38 cellular contexts compared by ENCODE assay signal in genomic region chrX:53883196-53883595, GRCh38.
"Had no signal": no experiment of that assay in that cellular context is flagged by ENCODE, and none has a peak within 500 bp of the region (broad histone marks: within the 10 kb centered on the region; RNA-seq: fewer than 3 reads in every experiment).

No MANE protein-coding gene starts in this region.

- DNase-seq: activated effector memory CD4-positive, alpha-beta T cell treated with anti-CD3 and anti-CD28 coated beads, Interleukin-2, amount 50 U/mL, for 16 hours; activated effector memory CD4-positive, alpha-beta T cell treated with Interleukin-2 at 50 U/mL for 16 hours; activated gamma-delta T cell; activated gamma-delta T cell treated with Interleukin-2 at 50 U/mL for 16 hours; activated naive CD4-positive, alpha-beta T cell; activated naive CD4-positive, alpha-beta T cell treated with anti-CD3 and anti-CD28 coated beads for 36 hours; activated naive CD4-positive, alpha-beta T cell treated with anti-CD3 and anti-CD28 coated beads, Interleukin-2, amount 10 ng/mL, durations not matched to agents 7 days and 5 days; activated naive CD4-positive, alpha-beta T cell treated with anti-CD3 and anti-CD28 coated beads, Interleukin-2, amount 50 U/mL, for 16 hours; activated naive CD4-positive, alpha-beta T cell treated with Interleukin-2 at 50 U/mL for 16 hours; activated naive CD8-positive, alpha-beta T cell treated with anti-CD3 and anti-CD28 coated beads for 36 hours; activated naive CD8-positive, alpha-beta T cell treated with anti-CD3 and anti-CD28 coated beads, Interleukin-2, amount 10 ng/mL, durations not matched to agents 7 days and 5 days; activated naive CD8-positive, alpha-beta T cell treated with anti-CD3 and anti-CD28 coated beads, Interleukin-2, amount 50 U/mL, for 24 hours; activated T-cell treated with anti-CD3 and anti-CD28 coated beads, Interleukin-2, amount 50 U/mL, for 1 hour; activated T-cell treated with anti-CD3 and anti-CD28 coated beads, Interleukin-2, amount 50 U/mL, for 24 hours; activated T-cell treated with anti-CD3 and anti-CD28 coated beads, Interleukin-2, amount 50 U/mL, for 4 hours; activated T-cell treated with anti-CD3 and anti-CD28 coated beads, Interleukin-2, amount 50 U/mL, for 48 hours; activated T-cell treated with anti-CD3 and anti-CD28 coated beads, Interleukin-2, amount 50 U/mL, for 72 hours; adrenal gland; amygdala; anterior cingulate cortex; aorta; brain microvascular endothelial cell; caudate nucleus; central memory CD4-positive, alpha-beta T cell; cerebellar nuclear complex had no signal

- H3K27me3 Mint-ChIP-seq: activated naive CD4-positive, alpha-beta T cell treated with anti-CD3 and anti-CD28 coated beads, Interleukin-2, amount 10 ng/mL, durations not matched to agents 7 days and 5 days; brain had no signal

- H3K27me3 ChIP-seq: ascending aorta, body of pancreas, brain microvascular endothelial cell, cardiac muscle cell had no signal

- H3K4me3 ChIP-seq: adrenal gland, ascending aorta, body of pancreas, breast epithelium, cardiac muscle cell had no signal

- H3K27ac ChIP-seq: adrenal gland, ascending aorta, brain microvascular endothelial cell, breast epithelium, cardiac muscle cell had no signal

- H3K36me3 Mint-ChIP-seq: activated naive CD4-positive, alpha-beta T cell treated with anti-CD3 and anti-CD28 coated beads, Interleukin-2, amount 10 ng/mL, durations not matched to agents 7 days and 5 days; activated naive CD4-positive, alpha-beta T cell treated with anti-CD3 and anti-CD28 coated beads, Interleukin-2, amount 50 U/mL, for 24 hours; activated naive CD4-positive, alpha-beta T cell treated with anti-CD3 and anti-CD28 coated beads, Interleukin-2, amount 50 U/mL, for 72 hours; activated naive CD8-positive, alpha-beta T cell; activated naive CD8-positive, alpha-beta T cell treated with anti-CD3 and anti-CD28 coated beads for 36 hours; activated naive CD8-positive, alpha-beta T cell treated with anti-CD3 and anti-CD28 coated beads, Interleukin-2, amount 10 ng/mL, durations not matched to agents 7 days and 5 days; brain had no signal

- H3K4me1 Mint-ChIP-seq: activated naive CD4-positive, alpha-beta T cell treated with anti-CD3 and anti-CD28 coated beads, Interleukin-2, amount 10 ng/mL, durations not matched to agents 7 days and 5 days; activated naive CD4-positive, alpha-beta T cell treated with anti-CD3 and anti-CD28 coated beads, Interleukin-2, amount 50 U/mL, for 24 hours; activated naive CD8-positive, alpha-beta T cell treated with anti-CD3 and anti-CD28 coated beads for 36 hours; activated naive CD8-positive, alpha-beta T cell treated with anti-CD3 and anti-CD28 coated beads, Interleukin-2, amount 10 ng/mL, durations not matched to agents 7 days and 5 days; activated naive CD8-positive, alpha-beta T cell treated with anti-CD3 and anti-CD28 coated beads, Interleukin-2, amount 50 U/mL, for 24 hours; activated T-helper 17 cell treated with anti-CD3 and anti-CD28 coated beads, Interleukin-2, amount 50 U/mL, for 72 hours; brain; central memory CD8-positive, alpha-beta T cell had no signal

- H3K4me3 Mint-ChIP-seq: activated naive CD4-positive, alpha-beta T cell treated with anti-CD3 and anti-CD28 coated beads for 36 hours; activated naive CD4-positive, alpha-beta T cell treated with anti-CD3 and anti-CD28 coated beads, Interleukin-2, amount 10 ng/mL, durations not matched to agents 7 days and 5 days; activated naive CD4-positive, alpha-beta T cell treated with anti-CD3 and anti-CD28 coated beads, Interleukin-2, amount 50 U/mL, for 24 hours; activated naive CD8-positive, alpha-beta T cell; activated naive CD8-positive, alpha-beta T cell treated with anti-CD3 and anti-CD28 coated beads for 36 hours; activated naive CD8-positive, alpha-beta T cell treated with anti-CD3 and anti-CD28 coated beads, Interleukin-2, amount 10 ng/mL, durations not matched to agents 7 days and 5 days; activated naive CD8-positive, alpha-beta T cell treated with anti-CD3 and anti-CD28 coated beads, Interleukin-2, amount 50 U/mL, for 24 hours; activated T-cell treated with anti-CD3 and anti-CD28 coated beads, Interleukin-2, amount 50 U/mL, for 24 hours; activated T-cell treated with anti-CD3 and anti-CD28 coated beads, Interleukin-2, amount 50 U/mL, for 4 hours; activated T-cell treated with anti-CD3 and anti-CD28 coated beads, Interleukin-2, amount 50 U/mL, for 72 hours; activated T-helper 1 cell treated with anti-CD3 and anti-CD28 coated beads, Interleukin-12 subunit alpha, Interleukin-12 subunit beta, Interleukin-2, Interleukin-4 antibody, amounts not matched to agents 30 ng/mL and 10 ng/mL and 1 ng/mL, durations not matched to agents 14 hours and 24 hours and 36 hours; activated T-helper 17 cell treated with anti-CD3 and anti-CD28 coated beads, Interleukin-2, amount 50 U/mL, for 72 hours; brain; central memory CD8-positive, alpha-beta T cell had no signal

- H3K9me3 ChIP-seq: adrenal gland, ascending aorta, body of pancreas, breast epithelium had no signal

- FAIRE-seq: bronchial epithelial cell had no signal

- H3K4me1 ChIP-seq: adrenal gland, ascending aorta, body of pancreas, breast epithelium had no signal

- H3K27ac Mint-ChIP-seq: activated naive CD4-positive, alpha-beta T cell treated with anti-CD3 and anti-CD28 coated beads for 36 hours; activated naive CD4-positive, alpha-beta T cell treated with anti-CD3 and anti-CD28 coated beads, Interleukin-2, amount 10 ng/mL, durations not matched to agents 7 days and 5 days; activated naive CD4-positive, alpha-beta T cell treated with anti-CD3 and anti-CD28 coated beads, Interleukin-2, amount 50 U/mL, for 24 hours; activated naive CD4-positive, alpha-beta T cell treated with anti-CD3 and anti-CD28 coated beads, Interleukin-2, amount 50 U/mL, for 72 hours; activated naive CD8-positive, alpha-beta T cell; activated naive CD8-positive, alpha-beta T cell treated with anti-CD3 and anti-CD28 coated beads for 36 hours; activated naive CD8-positive, alpha-beta T cell treated with anti-CD3 and anti-CD28 coated beads, Interleukin-2, amount 10 ng/mL, durations not matched to agents 7 days and 5 days; activated naive CD8-positive, alpha-beta T cell treated with anti-CD3 and anti-CD28 coated beads, Interleukin-2, amount 50 U/mL, for 24 hours; activated T-cell treated with anti-CD3 and anti-CD28 coated beads, Interleukin-2, amount 50 U/mL, for 24 hours; activated T-cell treated with anti-CD3 and anti-CD28 coated beads, Interleukin-2, amount 50 U/mL, for 72 hours; activated T-helper 1 cell treated with anti-CD3 and anti-CD28 coated beads, Interleukin-12 subunit alpha, Interleukin-12 subunit beta, Interleukin-2, Interleukin-4 antibody, amounts not matched to agents 30 ng/mL and 10 ng/mL and 1 ng/mL, durations not matched to agents 14 hours and 24 hours and 36 hours; activated T-helper 17 cell treated with anti-CD3 and anti-CD28 coated beads, Interleukin-2, amount 50 U/mL, for 72 hours; activated T-helper 2 cell treated with anti-CD3 and anti-CD28 coated beads, Interferon-gamma antibody, Interleukin-2, Interleukin-4, amounts not matched to agents 10 μg/mL and 5 μg/mL and 100 μg/mL, durations not matched to agents 14 hours and 24 hours and 36 hours; brain had no signal

- H3K9me3 Mint-ChIP-seq: activated naive CD4-positive, alpha-beta T cell treated with anti-CD3 and anti-CD28 coated beads for 36 hours; activated naive CD4-positive, alpha-beta T cell treated with anti-CD3 and anti-CD28 coated beads, Interleukin-2, amount 10 ng/mL, durations not matched to agents 7 days and 5 days; activated naive CD4-positive, alpha-beta T cell treated with anti-CD3 and anti-CD28 coated beads, Interleukin-2, amount 50 U/mL, for 24 hours; activated naive CD4-positive, alpha-beta T cell treated with anti-CD3 and anti-CD28 coated beads, Interleukin-2, amount 50 U/mL, for 72 hours; activated naive CD8-positive, alpha-beta T cell treated with anti-CD3 and anti-CD28 coated beads for 36 hours; activated naive CD8-positive, alpha-beta T cell treated with anti-CD3 and anti-CD28 coated beads, Interleukin-2, amount 10 ng/mL, durations not matched to agents 7 days and 5 days; activated naive CD8-positive, alpha-beta T cell treated with anti-CD3 and anti-CD28 coated beads, Interleukin-2, amount 50 U/mL, for 24 hours; activated T-cell treated with anti-CD3 and anti-CD28 coated beads, Interleukin-2, amount 50 U/mL, for 24 hours; activated T-cell treated with anti-CD3 and anti-CD28 coated beads, Interleukin-2, amount 50 U/mL, for 4 hours; activated T-helper 1 cell treated with anti-CD3 and anti-CD28 coated beads, Interleukin-12 subunit alpha, Interleukin-12 subunit beta, Interleukin-2, Interleukin-4 antibody, amounts not matched to agents 30 ng/mL and 10 ng/mL and 1 ng/mL, durations not matched to agents 14 hours and 24 hours and 36 hours; activated T-helper 17 cell treated with anti-CD3 and anti-CD28 coated beads, Interleukin-2, amount 50 U/mL, for 72 hours; activated T-helper 2 cell treated with anti-CD3 and anti-CD28 coated beads, Interferon-gamma antibody, Interleukin-2, Interleukin-4, amounts not matched to agents 10 μg/mL and 5 μg/mL and 100 μg/mL, durations not matched to agents 14 hours and 24 hours and 36 hours; central memory CD8-positive, alpha-beta T cell had no signal

- ATAC-seq: activated naive CD4-positive, alpha-beta T cell treated with anti-CD3 and anti-CD28 coated beads, Interleukin-2, amount 50 U/mL, for 72 hours; activated naive CD8-positive, alpha-beta T cell treated with anti-CD3 and anti-CD28 coated beads, Interleukin-2, amount 50 U/mL, for 24 hours; activated T-cell treated with anti-CD3 and anti-CD28 coated beads, Interleukin-2, amount 50 U/mL, for 4 hours; activated T-cell treated with anti-CD3 and anti-CD28 coated beads, Interleukin-2, amount 50 U/mL, for 72 hours; activated T-helper 17 cell treated with anti-CD3 and anti-CD28 coated beads, Interleukin-2, amount 50 U/mL, for 72 hours had no signal

- H3K36me3 ChIP-seq: adrenal gland, ascending aorta, brain microvascular endothelial cell, breast epithelium, cardiac muscle cell had no signal
